ENCODE assay signal across 8 cellular contexts in the genomic region with DNA sequence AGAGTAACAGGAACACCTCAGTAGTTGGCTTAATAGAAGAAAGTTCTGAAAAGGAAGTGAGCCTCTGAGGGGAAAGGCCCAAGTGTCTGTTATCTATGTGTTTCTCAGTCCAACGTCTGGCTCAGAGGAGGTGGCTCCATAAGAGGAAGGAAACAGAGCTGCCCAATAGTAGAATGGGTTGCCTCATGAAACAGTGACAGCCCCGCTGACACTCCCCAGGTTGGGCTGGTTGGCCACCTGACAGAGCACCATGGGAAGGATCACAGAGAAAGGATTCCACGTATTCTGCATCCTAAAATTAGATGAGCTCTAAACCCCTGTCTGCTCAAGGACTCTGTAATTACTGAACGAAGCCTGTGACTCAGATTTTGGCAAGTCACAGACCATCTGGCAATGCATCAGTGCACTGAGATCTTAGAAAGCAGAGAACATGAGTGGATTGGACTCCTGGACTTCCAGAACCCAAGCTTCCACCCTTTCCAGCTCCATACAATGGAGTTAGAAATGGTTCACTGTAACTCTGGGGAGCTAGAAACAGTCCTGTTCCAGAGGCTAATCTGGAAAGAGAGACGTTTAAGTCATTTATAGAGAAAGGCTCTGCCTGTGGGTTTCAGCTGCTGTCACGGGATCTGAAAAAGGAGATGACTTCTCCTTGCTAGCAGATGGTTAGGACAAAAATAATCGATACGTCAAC. TPM values are rescaled to one million over a fixed set of nuclear protein-coding genes. Genes with fewer than 3 reads are reported as not detected.
DNase-seq lines count a peak whose midpoint lies in the region; ATAC-seq and TF ChIP-seq lines count a peak whose summit lies in the region.

No MANE protein-coding gene starts in this region.

- H2AFZ ChIP-seq in OCI-LY3 (ENCODE audit: low read depth, low read length), result no peak overlapping the region

- H4K20me1 ChIP-seq in OCI-LY3 (ENCODE audit: insufficient read depth, low read length), result no peaks in the 10 kb centered on the region

- H3K79me2 ChIP-seq in OCI-LY3 (ENCODE audit: low read length), result no peaks in the 10 kb centered on the region

- DNase-seq in DMS 273 (lab: John Stamatoyannopoulos, UW; ENCODE audit: unreplicated experiment) (peak; percentile 78), left lobe of liver (ENCODE audit: low spot score) (no peak), LoVo (ENCODE audit: low spot score) (no peak), mesothelial cell of epicardium (ENCODE audit: low spot score in 2 of 2, unreplicated experiment in 2 of 2) (no peak), suprapubic skin (ENCODE audit: low spot score in 2 of 2) (no peak)

- no peak overlapping the region for H3K4me3 Mint-ChIP-seq in mesothelial cell of epicardium

- peak; percentile 99 for ATAC-seq in GM19035 (IDR thresholded peaks at IDR 0.05; ENCODE audit: unreplicated experiment)
- peak; percentile 94 for ATAC-seq in HG03064 (IDR thresholded peaks at IDR 0.05; ENCODE audit: low read depth, unreplicated experiment)
- peak; percentile 37 for ATAC-seq in left lobe of liver

- WGBS in suprapubic skin, result 37% methylated on average over 8 of the region's 8 CpGs

- no peak for TF ChIP-seq CTCF in OCI-LY3 (IDR thresholded peaks at IDR 0.05; ENCODE audit: low read depth, low read length)
- no peak for TF ChIP-seq CTCF in mesothelial cell of epicardium (IDR thresholded peaks at IDR 0.05; ENCODE audit: unreplicated experiment)
- no peak for TF ChIP-seq CTCF in suprapubic skin (IDR thresholded peaks at IDR 0.05)

- H3K4me1 Mint-ChIP-seq in mesothelial cell of epicardium, result no peaks in the 10 kb centered on the region

- peak overlapping the region; percentile 73 for H3K9ac ChIP-seq in OCI-LY3 (ENCODE audit: low read length)

- H3K9me3 ChIP-seq in OCI-LY3 (ENCODE audit: insufficient read depth, low read length), result no peaks in the 10 kb centered on the region
- no peaks in the 10 kb centered on the region for H3K9me3 ChIP-seq in suprapubic skin

- H3K27me3 ChIP-seq in OCI-LY3 (ENCODE audit: low read depth, low read length) (no peaks in the 10 kb centered on the region), suprapubic skin (peaks cover 33% of the 10 kb centered on the region)

- no peaks in the 10 kb centered on the region for H3K36me3 Mint-ChIP-seq in mesothelial cell of epicardium

- H3K27me3 Mint-ChIP-seq in mesothelial cell of epicardium (ENCODE audit: low read depth), result peaks cover 88% of the 10 kb centered on the region

- H3K4me3 ChIP-seq in OCI-LY3 (ENCODE audit: low read length), result peak overlapping the region; percentile 73
- H3K4me3 ChIP-seq in suprapubic skin, result no peak overlapping the region

- H3K27ac ChIP-seq in OCI-LY3 (ENCODE audit: low read length), result peak overlapping the region; percentile 97
- no peak overlapping the region for H3K27ac ChIP-seq in suprapubic skin

- no peaks in the 10 kb centered on the region for H3K9me3 Mint-ChIP-seq in mesothelial cell of epicardium

- no peak overlapping the region for H3K27ac Mint-ChIP-seq in mesothelial cell of epicardium

- TF ChIP-seq POLR2A in suprapubic skin (IDR thresholded peaks at IDR 0.05), result no peak

- peaks cover 28% of the 10 kb centered on the region for H3K4me1 ChIP-seq in OCI-LY3 (ENCODE audit: low read length)
- H3K4me1 ChIP-seq in suprapubic skin, result peaks cover 6% of the 10 kb centered on the region

- H3K36me3 ChIP-seq in OCI-LY3 (replicated peaks; ENCODE audit: low read depth, low read length) (no peaks in the 10 kb centered on the region), suprapubic skin (no peaks in the 10 kb centered on the region)

- H3K4me2 ChIP-seq in OCI-LY3 (ENCODE audit: low read length), result peak overlapping the region; percentile 95

- no peak for TF ChIP-seq EP300 in suprapubic skin (IDR thresholded peaks at IDR 0.05)

RNA-seq across cellular contexts. Expression of a gene that starts 2.9 kb away (rescaled TPM):
- 0.20 TPM for total RNA-seq in left lobe of liver
- total RNA-seq in mesothelial cell of epicardium, result 0.09 TPM in 1 of 3 replicates, not detected in the others
- not detected for total RNA-seq in suprapubic skin

RNA-seq across cellular contexts. Expression of a gene that starts 19.9 kb away (rescaled TPM):
- total RNA-seq in left lobe of liver, result 257 TPM
- total RNA-seq in mesothelial cell of epicardium, result 157 to 162 TPM (median 159 TPM) in 3 replicates
- total RNA-seq in suprapubic skin, result 10 to 100 TPM; 24.3 to 53.9 (median 49.7) TPM

RNA-seq across cellular contexts. Expression of a gene that starts 40.7 kb away (rescaled TPM):
- total RNA-seq in left lobe of liver (16.4 TPM), mesothelial cell of epicardium (28.5 to 33.0 TPM (median 31.2 TPM) in 3 replicates), suprapubic skin (10 to 100 TPM; 11.7 to 49.6 (median 36.2) TPM)

RNA-seq across cellular contexts. Expression of a gene that starts 59.7 kb away (rescaled TPM):
- total RNA-seq in left lobe of liver, result 8.0 TPM
- 20.7 to 25.6 TPM (median 24.1 TPM) in 3 replicates for total RNA-seq in mesothelial cell of epicardium
- 10 to 100 TPM; 14.3 to 27.9 (median 22.6) TPM for total RNA-seq in suprapubic skin

Comparison
In these comparisons a context has a peak if more than half of its experiments do, and no peak if none do; other contexts are left out.
1. ATAC-seq: peak in every context shown above with its lines; median percentile 99 in GM19035; 94 in HG03064; 37 in left lobe of liver.